In the genomic region with DNA sequence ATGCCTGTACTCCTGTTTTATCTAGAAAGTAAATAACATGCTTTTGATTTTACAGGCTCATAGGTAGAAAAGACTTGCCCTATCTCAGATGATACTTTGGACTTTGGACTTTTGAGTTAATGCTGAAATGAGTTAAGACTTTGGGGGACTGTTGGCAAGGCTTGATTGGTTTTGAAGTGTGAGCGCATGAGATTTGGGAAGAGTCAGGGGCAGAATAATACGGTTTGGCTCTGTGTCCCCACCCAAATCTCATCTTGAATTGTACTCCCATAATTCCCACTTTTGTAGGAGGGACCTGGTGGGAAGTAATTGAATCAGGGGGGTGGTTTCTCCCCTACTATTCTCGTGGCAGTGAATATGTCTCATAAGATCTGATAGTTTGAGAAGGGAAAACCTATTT, we compare ENCODE assay signal across 22 cellular contexts.
DNase-seq lines count a peak whose midpoint lies in the region; ATAC-seq, FAIRE-seq and TF ChIP-seq lines count a peak whose summit lies in the region.
"Had no signal": no experiment of that assay in that cellular context is flagged by ENCODE, and none has a peak within 500 bp of the region (broad histone marks: within the 10 kb centered on the region; RNA-seq: fewer than 3 reads in every experiment).

No MANE protein-coding gene starts in this region.

- H3K27me3 ChIP-seq in HepG2 (ENCODE audit: control insufficient read depth in 1 of 2, insufficient read depth in 2 of 2, low read length in 2 of 2) (peaks cover 0 to 3% of the 10 kb centered on the region in 2 experiments; a peak in 1 of 5 replicates), right lobe of liver (no peaks in the 10 kb centered on the region), Caco-2 (replicated peaks; ENCODE audit: control insufficient read depth, insufficient read depth, low read length) (no peaks in the 10 kb centered on the region), Karpas-422 (ENCODE audit: low read length) (no peaks in the 10 kb centered on the region)
- H3K27me3 ChIP-seq: BE2C, BLaER1 had no signal

- H3K27ac ChIP-seq in HepG2 (ENCODE audit: extremely low read length, insufficient read depth, low read length) = no peak overlapping the region
- no peak overlapping the region for H3K27ac ChIP-seq in right lobe of liver
- H3K27ac ChIP-seq in VCaP = peak overlapping the region; percentile 57
- no peak overlapping the region for H3K27ac ChIP-seq in Karpas-422 (ENCODE audit: low read length)
- H3K27ac ChIP-seq: A549, BLaER1 had no signal

- no peaks in the 10 kb centered on the region for H3K9me3 ChIP-seq in HepG2 (ENCODE audit: low read length)
- H3K9me3 ChIP-seq in right lobe of liver = no peaks in the 10 kb centered on the region
- H3K9me3 ChIP-seq in Caco-2 = no peaks in the 10 kb centered on the region
- no peaks in the 10 kb centered on the region; the same call in 1 of the 2 replicates for H3K9me3 ChIP-seq in Karpas-422 (ENCODE audit: low read length)
- H3K9me3 ChIP-seq: A549, BE2C, BLaER1 had no signal

- H3K36me3 ChIP-seq in HepG2 (replicated peaks in 1 of 2; ENCODE audit: control insufficient read depth in 1 of 2, insufficient read depth in 2 of 2, low read length in 2 of 2) = no peaks in the 10 kb centered on the region
- no peaks in the 10 kb centered on the region for H3K36me3 ChIP-seq in right lobe of liver
- no peaks in the 10 kb centered on the region for H3K36me3 ChIP-seq in Caco-2 (ENCODE audit: control insufficient read depth, insufficient read depth, low read length)
- H3K36me3 ChIP-seq in Karpas-422 (ENCODE audit: insufficient read depth, low read length) = no peaks in the 10 kb centered on the region
- H3K36me3 ChIP-seq: BE2C, BLaER1 had no signal

- H2AFZ ChIP-seq in HepG2 (ENCODE audit: low read length) (no peak overlapping the region), Karpas-422 (ENCODE audit: low read length) (no peak overlapping the region)

- in situ Hi-C loops in HepG2 (cut with HindIII; ENCODE audit: extremely low pct_ligation_motif_present, low pct_unique_long_range_greater_than_20kb) = no loop called here

- peak overlapping the region; percentile 16 for H3K27ac Mint-ChIP-seq in Caco-2 (ENCODE audit: unreplicated experiment)
- H3K27ac Mint-ChIP-seq in nephron = peak overlapping the region in 2 of 3 experiments; percentile 79 to 80
- H3K27ac Mint-ChIP-seq in nephron progenitor cell = no peak overlapping the region
- H3K27ac Mint-ChIP-seq: CD14-positive monocyte; CD4-positive, alpha-beta memory T cell; CD4-positive, CD25-positive, alpha-beta regulatory T cell; CD8-positive, alpha-beta memory T cell had no signal

- TF ChIP-seq CTCF in HepG2 (CRISPR knock-in tag; IDR thresholded peaks at IDR 0.05) (no peak), right lobe of liver (IDR thresholded peaks at IDR 0.05) (no peak), Caco-2 (IDR thresholded peaks at IDR 0.05; ENCODE audit: insufficient read depth in 1 of 2, low read depth in 1 of 2, low read length in 1 of 2, severe bottlenecking in 1 of 2, unreplicated experiment in 1 of 2) (no peak), VCaP (conservative IDR thresholded peaks at IDR 0.05) (no peak), nephron (IDR thresholded peaks at IDR 0.05; ENCODE audit: unreplicated experiment in 3 of 3) (no peak), nephron progenitor cell (IDR thresholded peaks at IDR 0.05) (no peak)

- 36% methylated on average over 3 of the region's 3 CpGs for WGBS in HepG2 (ENCODE audit: low lambda C conversion rate)
- 75% methylated on average over 3 of the region's 3 CpGs for WGBS in right lobe of liver (ENCODE audit: insufficient coverage, low coverage, low lambda C conversion rate, missing lambda C conversion rate)

- intact Hi-C loops in HepG2 (cut with micrococcal nuclease; ENCODE audit: unreplicated experiment) = no loop called here
- intact Hi-C loops in right lobe of liver (cut with DNase I) = no loop called here
- intact Hi-C loops in Caco-2 (cut with micrococcal nuclease; ENCODE audit: unreplicated experiment) = no loop called here

- H3K4me2 ChIP-seq in HepG2 (ENCODE audit: low read depth, low read length) (no peak overlapping the region), Karpas-422 (ENCODE audit: low read depth, low read length, poor library complexity, severe bottlenecking) (no peak overlapping the region)
- H3K4me2 ChIP-seq: A549, BLaER1 had no signal

- ATAC-seq in HepG2 = no peak
- no peak for ATAC-seq in right lobe of liver
- ATAC-seq: A549 had no signal

- H3K4me3 ChIP-seq in HepG2 (replicated peaks in 1 of 3; ENCODE audit: insufficient read depth in 1 of 3, low read depth in 2 of 3, low read length in 3 of 3) = no peak overlapping the region
- H3K4me3 ChIP-seq in right lobe of liver = no peak overlapping the region
- no peak overlapping the region for H3K4me3 ChIP-seq in Caco-2 (ENCODE audit: low read depth, low read length)
- H3K4me3 ChIP-seq in Karpas-422 (ENCODE audit: low read length) = no peak overlapping the region
- H3K4me3 ChIP-seq: A549, BLaER1 had no signal

- TF ChIP-seq POLR2A in HepG2 (IDR thresholded peaks at IDR 0.05; ENCODE audit: insufficient read depth in 1 of 2, low read depth in 2 of 2, low read length in 2 of 2) (no peak), right lobe of liver (IDR thresholded peaks at IDR 0.05) (no peak)

- H3K79me2 ChIP-seq in HepG2 (ENCODE audit: insufficient read depth, low read length) (no peaks in the 10 kb centered on the region), Karpas-422 (ENCODE audit: low read length) (no peaks in the 10 kb centered on the region)

- H3K9ac ChIP-seq in HepG2 (ENCODE audit: insufficient read depth, low read depth, low read length) (no peak overlapping the region), Karpas-422 (ENCODE audit: low read length) (no peak overlapping the region)
- H3K9ac ChIP-seq: BLaER1 had no signal

- no TSS peak for BruUV-seq in HepG2 (replicated peaks; lab: Mats Ljungman, UMichigan)
- no TSS peak for BruUV-seq in Caco-2 (replicated peaks; lab: Mats Ljungman, UMichigan)

- DNase-seq in HepG2 (ENCODE audit: low spot score) (peak; percentile 46), right lobe of liver (no peak), Caco-2 (no peak), Ammon's horn (ENCODE audit: low spot score) (no peak), Karpas-422 (no peak), nephron progenitor cell (no peak)
- DNase-seq: AML-193; BE2C; Calu3; CD4-positive, alpha-beta memory T cell; CD4-positive, CD25-positive, alpha-beta regulatory T cell; CD8-positive, alpha-beta memory T cell; COR-L47; GF-D8 had no signal

- H3K9me2 ChIP-seq in Karpas-422 (replicated peaks; ENCODE audit: insufficient read depth, low read length) = no peaks in the 10 kb centered on the region

- 0 out of 4 replicates have a peak, but pooled peaks of 1 of the 2 experiments have one; percentile 16 for TF ChIP-seq EP300 in HepG2 (IDR thresholded peaks at IDR 0.05; ENCODE audit: low read depth in 2 of 2, low read length in 2 of 2)
- no peak for TF ChIP-seq EP300 in HepG2 (CRISPR knock-in tag; IDR thresholded peaks at IDR 0.05; ENCODE audit: borderline replicate concordance)

- H3K4me1 ChIP-seq in HepG2 (ENCODE audit: insufficient read depth, low read length) (peaks cover 11% of the 10 kb centered on the region; the same call in 1 of the 2 replicates), right lobe of liver (no peaks in the 10 kb centered on the region), Caco-2 (peaks cover 16% of the 10 kb centered on the region), Karpas-422 (ENCODE audit: low read length) (no peaks in the 10 kb centered on the region)
- H3K4me1 ChIP-seq: A549, BE2C, BLaER1 had no signal

- CTCF ChIA-PET in HepG2 (lab: Yijun Ruan, JAX; ENCODE audit: low intra/inter-chr PET ratio, low total read pairs) = no interaction called here
- CTCF ChIA-PET in Caco-2 (lab: Charles Lee) = no interaction called here

- TF ChIP-seq RAD21 in HepG2 (CRISPR knock-in tag; IDR thresholded peaks at IDR 0.05) = no peak

- H3K36me3 Mint-ChIP-seq in Caco-2 (ENCODE audit: insufficient read depth, unreplicated experiment) (no peaks in the 10 kb centered on the region), nephron (ENCODE audit: low read depth) (no peaks in the 10 kb centered on the region), nephron progenitor cell (ENCODE audit: low read depth) (no peaks in the 10 kb centered on the region)
- H3K36me3 Mint-ChIP-seq: CD14-positive monocyte; CD4-positive, alpha-beta memory T cell; CD4-positive, CD25-positive, alpha-beta regulatory T cell; CD8-positive, alpha-beta memory T cell had no signal

- FAIRE-seq in HepG2 (lab: Jason Lieb, UNC) = no peak
- FAIRE-seq: A549, D721Med, G401.6, GM12891 had no signal

- H3K4me3 Mint-ChIP-seq in Caco-2 (ENCODE audit: unreplicated experiment) = no peak overlapping the region
- H3K4me3 Mint-ChIP-seq in nephron = no peak overlapping the region
- no peak overlapping the region for H3K4me3 Mint-ChIP-seq in nephron progenitor cell
- H3K4me3 Mint-ChIP-seq: CD14-positive monocyte; CD4-positive, alpha-beta memory T cell; CD4-positive, CD25-positive, alpha-beta regulatory T cell; CD8-positive, alpha-beta memory T cell had no signal

- no peaks in the 10 kb centered on the region for H3K27me3 Mint-ChIP-seq in Caco-2 (ENCODE audit: insufficient read depth, unreplicated experiment)
- peaks cover 3% of the 10 kb centered on the region for H3K27me3 Mint-ChIP-seq in nephron (ENCODE audit: low read depth)
- peaks cover 2% of the 10 kb centered on the region for H3K27me3 Mint-ChIP-seq in nephron progenitor cell (ENCODE audit: low read depth, poor library complexity)

- H3K9me3 Mint-ChIP-seq in Caco-2 (ENCODE audit: unreplicated experiment) = peaks cover 13% of the 10 kb centered on the region
- H3K9me3 Mint-ChIP-seq in nephron = no peaks in the 10 kb centered on the region
- no peaks in the 10 kb centered on the region for H3K9me3 Mint-ChIP-seq in nephron progenitor cell
- H3K9me3 Mint-ChIP-seq: CD8-positive, alpha-beta memory T cell had no signal

- H4K20me1 ChIP-seq in HepG2 (ENCODE audit: insufficient read depth, low read length) = no peaks in the 10 kb centered on the region
- no peaks in the 10 kb centered on the region for H4K20me1 ChIP-seq in Karpas-422 (ENCODE audit: insufficient read depth, low read depth, low read length)
- H4K20me1 ChIP-seq: BLaER1 had no signal

- POLR2A ChIA-PET in HepG2 (lab: Yijun Ruan, JAX) (no interaction called here), Caco-2 (lab: Charles Lee) (no interaction called here)

- H3K4me1 Mint-ChIP-seq in Caco-2 (ENCODE audit: low read depth, unreplicated experiment) (peaks cover 6% of the 10 kb centered on the region), nephron (peaks cover 23% of the 10 kb centered on the region), nephron progenitor cell (no peaks in the 10 kb centered on the region)
- H3K4me1 Mint-ChIP-seq: CD4-positive, alpha-beta memory T cell; CD4-positive, CD25-positive, alpha-beta regulatory T cell; CD8-positive, alpha-beta memory T cell had no signal

TF ChIP-seq in HepG2, 621 proteins besides CTCF, POLR2A, EP300 and RAD21 (continues in another document):
- peak; percentile 68 for TF ChIP-seq HNF4A (CRISPR knock-in tag; IDR thresholded peaks at IDR 0.05)
